1 cellular context compared by ENCODE assay signal in the genomic region with DNA sequence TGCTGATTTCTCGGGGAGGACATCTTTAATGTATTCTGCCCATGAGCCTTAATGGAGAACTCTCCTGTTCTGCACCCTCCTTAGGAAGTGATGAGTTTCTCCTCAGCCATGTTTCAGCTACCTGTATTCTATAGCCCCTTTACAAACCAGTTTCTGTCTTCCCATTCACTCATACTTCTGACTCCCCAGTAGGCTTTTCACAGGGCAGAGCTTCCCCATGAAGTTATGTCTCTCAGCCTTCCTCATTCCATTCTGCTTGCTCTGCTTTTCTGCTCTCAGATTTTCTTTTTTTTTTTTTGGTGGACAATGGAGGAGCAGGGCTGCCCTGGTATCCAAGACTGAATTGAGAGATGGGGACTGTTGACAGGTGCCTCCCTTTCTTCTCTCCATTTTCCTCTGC.
TF ChIP-seq lines count a peak whose summit lies in the region.

No MANE protein-coding gene starts in this region.

TF ChIP-seq in IMR-90, 13 proteins besides CTCF, POLR2A, EP300 and RAD21 (continued from another document):
- TF ChIP-seq, protein P1, sequence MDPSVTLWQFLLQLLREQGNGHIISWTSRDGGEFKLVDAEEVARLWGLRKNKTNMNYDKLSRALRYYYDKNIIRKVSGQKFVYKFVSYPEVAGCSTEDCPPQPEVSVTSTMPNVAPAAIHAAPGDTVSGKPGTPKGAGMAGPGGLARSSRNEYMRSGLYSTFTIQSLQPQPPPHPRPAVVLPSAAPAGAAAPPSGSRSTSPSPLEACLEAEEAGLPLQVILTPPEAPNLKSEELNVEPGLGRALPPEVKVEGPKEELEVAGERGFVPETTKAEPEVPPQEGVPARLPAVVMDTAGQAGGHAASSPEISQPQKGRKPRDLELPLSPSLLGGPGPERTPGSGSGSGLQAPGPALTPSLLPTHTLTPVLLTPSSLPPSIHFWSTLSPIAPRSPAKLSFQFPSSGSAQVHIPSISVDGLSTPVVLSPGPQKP (IDR thresholded peaks at IDR 0.05; ENCODE audit: borderline replicate concordance, low read depth, low read length), result no peak
- TF ChIP-seq MAFK (IDR thresholded peaks at IDR 0.05; ENCODE audit: low read depth, low read length), result no peak
- TF ChIP-seq CEBPB (IDR thresholded peaks at IDR 0.05; ENCODE audit: low read depth, low read length), result no peak
- no peak for TF ChIP-seq NFE2L2 (IDR thresholded peaks at IDR 0.05; ENCODE audit: low read depth, low read length)
- TF ChIP-seq RCOR1 (IDR thresholded peaks at IDR 0.05; ENCODE audit: insufficient replicate concordance, low read length), result no peak
- no peak for TF ChIP-seq RFX5 (IDR thresholded peaks at IDR 0.05; ENCODE audit: low read depth, low read length)
- no peak for TF ChIP-seq SMC3 (IDR thresholded peaks at IDR 0.05; ENCODE audit: low read depth, low read length)
- TF ChIP-seq, protein P2, sequence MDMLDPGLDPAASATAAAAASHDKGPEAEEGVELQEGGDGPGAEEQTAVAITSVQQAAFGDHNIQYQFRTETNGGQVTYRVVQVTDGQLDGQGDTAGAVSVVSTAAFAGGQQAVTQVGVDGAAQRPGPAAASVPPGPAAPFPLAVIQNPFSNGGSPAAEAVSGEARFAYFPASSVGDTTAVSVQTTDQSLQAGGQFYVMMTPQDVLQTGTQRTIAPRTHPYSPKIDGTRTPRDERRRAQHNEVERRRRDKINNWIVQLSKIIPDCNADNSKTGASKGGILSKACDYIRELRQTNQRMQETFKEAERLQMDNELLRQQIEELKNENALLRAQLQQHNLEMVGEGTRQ (IDR thresholded peaks at IDR 0.05; ENCODE audit: low read depth, low read length), result no peak
TF ChIP-seq in IMR-90: peak in this region for 0.
